ENCODE assay signal across 19 cellular contexts in genomic region chr5:168701641-168702040, GRCh38.
"Had no signal": no experiment of that assay in that cellular context is flagged by ENCODE, and none has a peak within 500 bp of the region (broad histone marks: within the 10 kb centered on the region; RNA-seq: fewer than 3 reads in every experiment).

No MANE protein-coding gene starts in this region.

- DNase-seq: KBM-7, MV-4-11, NCI-H1048, NCI-H1105, NCI-H1417, NCI-H1436 treated with DMSO at 0.1 percent for 48 hours, NCI-H1694, NCI-H187 treated with DMSO at 0.1 percent for 48 hours, NCI-H2029 treated with DMSO at 0.1 percent for 48 hours, NCI-H226, NCI-H446, NCI-H510A, NCI-H524 treated with DMSO at 0.1 percent for 48 hours, NCI-H69, NCI-H774, Right ventricle myocardium superior, RPMI8226, SW 1271, T-cell had no signal
